ENCODE assay signal across 19 cellular contexts in genomic region chr12:41684997-41685396, GRCh38.
DNase-seq lines count a peak whose midpoint lies in the region; ATAC-seq and TF ChIP-seq lines count a peak whose summit lies in the region.
"Had no signal": no experiment of that assay in that cellular context is flagged by ENCODE, and none has a peak within 500 bp of the region (broad histone marks: within the 10 kb centered on the region; RNA-seq: fewer than 3 reads in every experiment).

No MANE protein-coding gene starts in this region.

- TF ChIP-seq CTCF in A673 (conservative IDR thresholded peaks at IDR 0.05; ENCODE audit: low read depth, low read length) (peak; percentile 70), HEK293 (tag by site-specific recombination; IDR thresholded peaks at IDR 0.05) (peak; percentile 40; the same call in 1 of the 2 replicates), RWPE1 (conservative IDR thresholded peaks at IDR 0.05; ENCODE audit: low read depth) (peak; percentile 22), liver (IDR thresholded peaks at IDR 0.05; ENCODE audit: low read depth, low read length, missing input control) (peak; percentile 14)

- H3K27me3 ChIP-seq in A673 (replicated peaks; ENCODE audit: insufficient read depth, low read depth, low read length, poor library complexity) (no peaks in the 10 kb centered on the region), liver (ENCODE audit: control insufficient read depth in 4 of 4, insufficient read depth in 4 of 4, low read length in 3 of 4) (peaks cover 0 to 4% (median 0%) of the 10 kb centered on the region in 4 donors)

- H3K27ac ChIP-seq in A673 (ENCODE audit: low read depth, low read length, poor library complexity, severe bottlenecking), result no peak overlapping the region
- H3K27ac ChIP-seq in HEK293 (ENCODE audit: extremely low read depth, low read depth, low read length), result no peak overlapping the region
- no peak overlapping the region for H3K27ac ChIP-seq in RWPE1
- no peak overlapping the region for H3K27ac ChIP-seq in liver (ENCODE audit: low read depth in 1 of 2, low read length in 2 of 2)
- H3K27ac ChIP-seq: SK-N-MC had no signal

- H3K36me3 ChIP-seq in A673 (ENCODE audit: insufficient read depth, low read length, poor library complexity, severe bottlenecking), result no peaks in the 10 kb centered on the region
- H3K36me3 ChIP-seq in HEK293 (ENCODE audit: control insufficient read depth in 2 of 2, insufficient read depth in 1 of 2, low read length in 2 of 2), result no peaks in the 10 kb centered on the region
- H3K36me3 ChIP-seq in liver (ENCODE audit: control insufficient read depth in 4 of 4, insufficient read depth in 3 of 4, low read depth in 1 of 4, low read length in 3 of 4), result no peaks in the 10 kb centered on the region

- intact Hi-C loops in A673 (cut with micrococcal nuclease; ENCODE audit: unreplicated experiment), result loop anchor here (1.0 to 10.0 kb wide), 4 partner anchors 112 to 420 kb away; no protein-coding TSS in a partner anchor

- DNase-seq in A673 (ENCODE audit: low spot score), result peak; percentile 72
- DNase-seq in RWPE1 (ENCODE audit: low spot score), result no peak
- no peak for DNase-seq in HuH-7.5 (ENCODE audit: low spot score)
- DNase-seq in inferior parietal cortex (ENCODE audit: extremely low spot score), result no peak
- DNase-seq: activated CD4-positive, CD25-positive, alpha-beta regulatory T cell treated with anti-CD3 and anti-CD28 coated beads, Interleukin-2, amount 50 U/mL, for 72 hours; activated gamma-delta T cell; anterior cingulate cortex; endodermal cell; KBM-7; NCI-H1105; NCI-H524; retina; stimulated activated naive CD4-positive, alpha-beta T cell; T1000 had no signal

- no TSS peak for BruUV-seq in A673 (replicated peaks; lab: Mats Ljungman, UMichigan)

- CTCF ChIA-PET in A673 (lab: Charles Lee), result no interaction called here
- CTCF ChIA-PET in HEK293 (lab: Yijun Ruan, JAX), result interaction anchor here (0.6 to 4.1 kb wide), 5 partner anchors 110 to 1785 kb away, joined by 3 to 31 read pairs (median 5); no protein-coding TSS in a partner anchor
- CTCF ChIA-PET in RWPE1 (lab: Yijun Ruan, JAX), result no interaction called here

- POLR2A ChIA-PET in A673 (lab: Charles Lee; ENCODE audit: low non-redundant PET) (no interaction called here), HEK293 (lab: Yijun Ruan, JAX) (no interaction called here), RWPE1 (lab: Yijun Ruan, JAX; ENCODE audit: low non-redundant PET) (no interaction called here)

- H3K4me3 ChIP-seq in A673 (ENCODE audit: low read depth, low read length, poor library complexity, severe bottlenecking) (no peak overlapping the region), HEK293 (ENCODE audit: low read depth, low read length) (no peak overlapping the region), liver (ENCODE audit: low read depth in 1 of 3, low read length in 3 of 3) (no peak overlapping the region)
- H3K4me3 ChIP-seq: SK-N-MC had no signal

- H3K4me1 ChIP-seq in A673 (ENCODE audit: insufficient read depth, low read length, poor library complexity, severe bottlenecking) (no peaks in the 10 kb centered on the region), HEK293 (ENCODE audit: control insufficient read depth, insufficient read depth, low read length) (no peaks in the 10 kb centered on the region), liver (ENCODE audit: control insufficient read depth in 4 of 4, insufficient read depth in 4 of 4, low read length in 3 of 4) (no peaks in the 10 kb centered on the region)

- H3K9ac ChIP-seq in liver (ENCODE audit: low read depth in 1 of 2, low read length in 2 of 2), result no peak overlapping the region

- no peak for ATAC-seq in HG02642 (IDR thresholded peaks at IDR 0.05; ENCODE audit: poor library complexity, unreplicated experiment)
- no peak for ATAC-seq in HG03342 (IDR thresholded peaks at IDR 0.05; ENCODE audit: unreplicated experiment)

- peak in 1 of 2 donors; percentile 57 for TF ChIP-seq RAD21 in liver (IDR thresholded peaks at IDR 0.05)

- H3K9me3 ChIP-seq in A673 (ENCODE audit: low read depth, low read length, poor library complexity, severe bottlenecking) (no peaks in the 10 kb centered on the region), HEK293 (ENCODE audit: control insufficient read depth, insufficient read depth, low read depth, low read length) (no peaks in the 10 kb centered on the region), liver (ENCODE audit: control insufficient read depth in 4 of 4, low read length in 3 of 4) (no peaks in the 10 kb centered on the region)

TF ChIP-seq in HEK293, 187 proteins besides CTCF, POLR2A, EP300 and RAD21:
- TF ChIP-seq ZNF654 (tag by site-specific recombination; IDR thresholded peaks at IDR 0.05; ENCODE audit: low read depth) (peak; percentile 68), ZNF600 (tag by site-specific recombination; IDR thresholded peaks at IDR 0.05) (no peak)

TF ChIP-seq in liver, 16 proteins besides CTCF, POLR2A, EP300 and RAD21:
- TF ChIP-seq HNF4G (IDR thresholded peaks at IDR 0.05), result no peak
- no peak for TF ChIP-seq ZBTB33 (IDR thresholded peaks at IDR 0.05)
- TF ChIP-seq, protein P1, sequence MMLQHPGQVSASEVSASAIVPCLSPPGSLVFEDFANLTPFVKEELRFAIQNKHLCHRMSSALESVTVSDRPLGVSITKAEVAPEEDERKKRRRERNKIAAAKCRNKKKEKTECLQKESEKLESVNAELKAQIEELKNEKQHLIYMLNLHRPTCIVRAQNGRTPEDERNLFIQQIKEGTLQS (IDR thresholded peaks at IDR 0.05), result no peak
- no peak for TF ChIP-seq EGR1 (IDR thresholded peaks at IDR 0.05; ENCODE audit: low read depth in 2 of 2)
- TF ChIP-seq NR2F2 (IDR thresholded peaks at IDR 0.05), result no peak
- no peak for TF ChIP-seq JUND (IDR thresholded peaks at IDR 0.05)
- TF ChIP-seq YY1 (IDR thresholded peaks at IDR 0.05), result no peak
- TF ChIP-seq, protein P2, sequence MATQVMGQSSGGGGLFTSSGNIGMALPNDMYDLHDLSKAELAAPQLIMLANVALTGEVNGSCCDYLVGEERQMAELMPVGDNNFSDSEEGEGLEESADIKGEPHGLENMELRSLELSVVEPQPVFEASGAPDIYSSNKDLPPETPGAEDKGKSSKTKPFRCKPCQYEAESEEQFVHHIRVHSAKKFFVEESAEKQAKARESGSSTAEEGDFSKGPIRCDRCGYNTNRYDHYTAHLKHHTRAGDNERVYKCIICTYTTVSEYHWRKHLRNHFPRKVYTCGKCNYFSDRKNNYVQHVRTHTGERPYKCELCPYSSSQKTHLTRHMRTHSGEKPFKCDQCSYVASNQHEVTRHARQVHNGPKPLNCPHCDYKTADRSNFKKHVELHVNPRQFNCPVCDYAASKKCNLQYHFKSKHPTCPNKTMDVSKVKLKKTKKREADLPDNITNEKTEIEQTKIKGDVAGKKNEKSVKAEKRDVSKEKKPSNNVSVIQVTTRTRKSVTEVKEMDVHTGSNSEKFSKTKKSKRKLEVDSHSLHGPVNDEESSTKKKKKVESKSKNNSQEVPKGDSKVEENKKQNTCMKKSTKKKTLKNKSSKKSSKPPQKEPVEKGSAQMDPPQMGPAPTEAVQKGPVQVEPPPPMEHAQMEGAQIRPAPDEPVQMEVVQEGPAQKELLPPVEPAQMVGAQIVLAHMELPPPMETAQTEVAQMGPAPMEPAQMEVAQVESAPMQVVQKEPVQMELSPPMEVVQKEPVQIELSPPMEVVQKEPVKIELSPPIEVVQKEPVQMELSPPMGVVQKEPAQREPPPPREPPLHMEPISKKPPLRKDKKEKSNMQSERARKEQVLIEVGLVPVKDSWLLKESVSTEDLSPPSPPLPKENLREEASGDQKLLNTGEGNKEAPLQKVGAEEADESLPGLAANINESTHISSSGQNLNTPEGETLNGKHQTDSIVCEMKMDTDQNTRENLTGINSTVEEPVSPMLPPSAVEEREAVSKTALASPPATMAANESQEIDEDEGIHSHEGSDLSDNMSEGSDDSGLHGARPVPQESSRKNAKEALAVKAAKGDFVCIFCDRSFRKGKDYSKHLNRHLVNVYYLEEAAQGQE (IDR thresholded peaks at IDR 0.05), result no peak
- TF ChIP-seq FOXA1 (IDR thresholded peaks at IDR 0.05), result no peak
- TF ChIP-seq RXRA (IDR thresholded peaks at IDR 0.05), result no peak
- no peak for TF ChIP-seq FOXA2 (IDR thresholded peaks at IDR 0.05)
- TF ChIP-seq SP1 (IDR thresholded peaks at IDR 0.05), result no peak
- TF ChIP-seq HNF4A (conservative IDR thresholded peaks at IDR 0.05), result no peak
- no peak for TF ChIP-seq MAX (IDR thresholded peaks at IDR 0.05)
- no peak for TF ChIP-seq GABPA (IDR thresholded peaks at IDR 0.05 in 1 of 2, conservative IDR thresholded peaks at IDR 0.05 in 1 of 2)
- no peak for TF ChIP-seq TAF1 (conservative IDR thresholded peaks at IDR 0.05)

Comparison
In these comparisons a context has a peak if more than half of its experiments do, and no peak if none do; other contexts are left out.
1. CTCF ChIP-seq: peak in every context shown above with its lines; median percentile 70 in A673; 40 in HEK293; 22 in RWPE1; 14 in liver.